In genomic region chr6:7145269-7146078, GRCh38 we compare ENCODE assay signal across 8 cellular contexts. TPM values are rescaled to one million over a fixed set of nuclear protein-coding genes. Genes with fewer than 3 reads are reported as not detected.
A peak's percentile ranks its signal among the peaks of the same experiment; 100 is the strongest.
DNase-seq lines count a peak whose midpoint lies in the region; ATAC-seq, FAIRE-seq and TF ChIP-seq lines count a peak whose summit lies in the region.

No MANE protein-coding gene starts in this region.

- H3K4me2 ChIP-seq in DOHH2 (ENCODE audit: low read length) = peak overlapping the region; percentile 93

- no peak for TF ChIP-seq CTCF in DOHH2 (IDR thresholded peaks at IDR 0.05; ENCODE audit: low read depth, low read length, poor library complexity, severe bottlenecking)
- TF ChIP-seq CTCF in pancreas (IDR thresholded peaks at IDR 0.05) = no peak

- no peaks in the 10 kb centered on the region for H3K9me2 ChIP-seq in DOHH2 (replicated peaks; ENCODE audit: control insufficient read depth, low read length)

- FAIRE-seq in pancreas (lab: Jason Lieb, UNC) = no peak

- H3K79me2 ChIP-seq in DOHH2 (ENCODE audit: control insufficient read depth, low read length) = peaks cover 86% of the 10 kb centered on the region

- H3K4me1 ChIP-seq in DOHH2 (ENCODE audit: control insufficient read depth, low read length) (peaks cover 43% of the 10 kb centered on the region), pancreas (peaks cover 48 to 59% (median 59%) of the 10 kb centered on the region in 3 donors)

- peak overlapping the region; percentile 90 for H3K27ac Mint-ChIP-seq in dendritic cell treated with granulocyte-macrophage colony-stimulating factor and Interleukin-4, amounts not matched to agents 40 ng/mL and 50 ng/mL, for 4 days

- H3K4me3 ChIP-seq in DOHH2 (ENCODE audit: low read length) (peak overlapping the region; percentile 67), pancreas (peak overlapping the region in 1 of 4 donors; percentile 11)

- H3K27me3 Mint-ChIP-seq in dendritic cell treated with granulocyte-macrophage colony-stimulating factor and Interleukin-4, amounts not matched to agents 40 ng/mL and 50 ng/mL, for 4 days = no peaks in the 10 kb centered on the region

- H3K36me3 ChIP-seq in DOHH2 (ENCODE audit: control insufficient read depth, low read length) = no peaks in the 10 kb centered on the region; the same call in 1 of the 2 replicates
- no peaks in the 10 kb centered on the region for H3K36me3 ChIP-seq in pancreas

- peak overlapping the region; percentile 30 for H3K4me3 Mint-ChIP-seq in dendritic cell treated with granulocyte-macrophage colony-stimulating factor and Interleukin-4, amounts not matched to agents 40 ng/mL and 50 ng/mL, for 4 days

- H3K27ac ChIP-seq in DOHH2 (ENCODE audit: low read depth, low read length) (peak overlapping the region; percentile 53), pancreas (peak overlapping the region; percentile 63 to 92 (median 76))

- H4K20me1 ChIP-seq in DOHH2 (ENCODE audit: control insufficient read depth, insufficient read depth, low read depth, low read length) = peaks cover 14% of the 10 kb centered on the region; the same call in 1 of the 2 replicates

- H3K9me3 Mint-ChIP-seq in dendritic cell treated with granulocyte-macrophage colony-stimulating factor and Interleukin-4, amounts not matched to agents 40 ng/mL and 50 ng/mL, for 4 days = no peaks in the 10 kb centered on the region

- DNase-seq in NCI-H2196 (lab: John Stamatoyannopoulos, UW; ENCODE audit: unreplicated experiment) = peak; percentile 47
- DNase-seq in pancreas = peak in 2 of 6 donors; percentile 34 to 56
- DNase-seq in OCI-M1 (lab: John Stamatoyannopoulos, UW) = no peak
- DNase-seq in NCI-H1694 (lab: John Stamatoyannopoulos, UW) = no peak

- H3K27me3 ChIP-seq in DOHH2 (ENCODE audit: control insufficient read depth, low read length) = no peaks in the 10 kb centered on the region
- no peaks in the 10 kb centered on the region for H3K27me3 ChIP-seq in pancreas

- H3F3A ChIP-seq in DOHH2 (ENCODE audit: control insufficient read depth, insufficient read depth) = peaks cover 10% of the 10 kb centered on the region

- H3K36me3 Mint-ChIP-seq in dendritic cell treated with granulocyte-macrophage colony-stimulating factor and Interleukin-4, amounts not matched to agents 40 ng/mL and 50 ng/mL, for 4 days (ENCODE audit: low read depth) = peaks cover 54% of the 10 kb centered on the region

- peaks cover 71% of the 10 kb centered on the region for H3K4me1 Mint-ChIP-seq in dendritic cell treated with granulocyte-macrophage colony-stimulating factor and Interleukin-4, amounts not matched to agents 40 ng/mL and 50 ng/mL, for 4 days (ENCODE audit: low read depth)

- peak; percentile 29 to 60 (median 48) for ATAC-seq in pancreas
- ATAC-seq in GM21737 (IDR thresholded peaks at IDR 0.05; ENCODE audit: unreplicated experiment) = no peak
- ATAC-seq in GM19467 (IDR thresholded peaks at IDR 0.05; ENCODE audit: unreplicated experiment) = no peak

- intact Hi-C loops in dendritic cell treated with granulocyte-macrophage colony-stimulating factor and Interleukin-4, amounts not matched to agents 40 ng/mL and 50 ng/mL, for 4 days (cut with micrococcal nuclease) = no loop called here
- intact Hi-C loops in pancreas (cut with DNase I) = no loop called here

- no peaks in the 10 kb centered on the region for H3K9me3 ChIP-seq in DOHH2 (ENCODE audit: control insufficient read depth, insufficient read depth, low read length)
- no peaks in the 10 kb centered on the region for H3K9me3 ChIP-seq in pancreas

- WGBS in pancreas, 2 donors = 17 to 18% methylated on average over 10 of the region's 10 CpGs

RNA-seq across cellular contexts. Expression of gene RREB1, which starts 37.7 kb away (rescaled TPM):
- 10 to 100 TPM; 22.7 to 45.3 (median 30.5) TPM for total RNA-seq in pancreas
- 10 to 100 TPM in 1 of 2 donors, 1 to 10 TPM in 1; 8.9 to 12.4 TPM for polyA plus RNA-seq in pancreas

Comparison
In these comparisons a context has a peak if more than half of its experiments do, and no peak if none do; other contexts are left out.
1. ATAC-seq: peak in pancreas (4 of 4); none in GM21737 (single experiment) and GM19467 (single experiment).